Comparison of ENCODE assay signal across 8 cellular contexts in the genomic region with DNA sequence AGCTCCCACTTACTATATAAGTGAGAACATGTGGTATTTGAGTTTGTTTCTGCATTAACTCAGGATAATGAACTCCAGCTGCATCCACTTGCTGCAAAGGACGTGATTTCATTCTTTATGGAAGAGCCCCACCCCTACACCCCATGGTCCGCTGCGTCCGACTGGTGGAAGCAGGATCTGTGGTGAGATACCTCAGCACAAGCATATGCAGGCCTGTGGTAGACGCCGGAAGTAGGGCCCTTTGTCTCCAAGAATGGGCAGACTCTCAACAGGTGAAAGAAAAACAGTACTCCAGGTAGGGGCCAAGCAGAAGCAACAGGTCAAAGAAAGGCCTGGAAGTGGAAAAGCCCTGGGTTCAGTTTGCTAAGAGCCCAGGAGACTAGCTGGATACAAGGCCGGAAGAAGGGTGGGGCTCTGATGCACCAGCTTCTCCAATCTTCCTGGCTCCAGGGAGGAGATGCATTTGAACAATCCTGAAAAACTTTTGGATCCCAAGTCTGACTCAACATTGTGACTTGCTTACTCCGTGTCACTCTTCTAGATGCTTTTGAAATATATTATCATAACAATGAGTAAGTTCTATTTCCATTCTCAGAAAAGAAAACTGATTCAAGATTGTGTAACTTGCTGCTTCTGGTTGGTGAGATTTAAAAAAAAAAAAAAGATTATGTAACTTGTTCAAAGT. TPM values are rescaled to one million over a fixed set of nuclear protein-coding genes. Genes with fewer than 3 reads are reported as not detected.
DNase-seq lines count a peak whose midpoint lies in the region; ATAC-seq and TF ChIP-seq lines count a peak whose summit lies in the region.

No MANE protein-coding gene starts in this region.

- no peaks in the 10 kb centered on the region for H3K27me3 ChIP-seq in gastroesophageal sphincter
- H3K27me3 ChIP-seq in tibial artery, result no peaks in the 10 kb centered on the region
- H3K27me3 ChIP-seq in aorta (ENCODE audit: control insufficient read depth in 1 of 2, insufficient read depth in 2 of 2, low read length in 1 of 2), result no peaks in the 10 kb centered on the region

- H3K9me3 ChIP-seq in gastroesophageal sphincter (no peaks in the 10 kb centered on the region), tibial artery (no peaks in the 10 kb centered on the region), aorta (ENCODE audit: control insufficient read depth, low read length) (no peaks in the 10 kb centered on the region)

- H3K27ac ChIP-seq in gastroesophageal sphincter, result peak overlapping the region; percentile 25 to 94 (median 76)
- peak overlapping the region; percentile 79 to 87 for H3K27ac ChIP-seq in tibial artery
- peak overlapping the region in 1 of 2 donors; percentile 51 for H3K27ac ChIP-seq in aorta (ENCODE audit: low read depth in 1 of 2, low read length in 2 of 2)

- no peaks in the 10 kb centered on the region for H3K9me3 Mint-ChIP-seq in activated T-cell treated with anti-CD3 and anti-CD28 coated beads, Interleukin-2, amount 50 U/mL, for 4 hours

- H3K4me3 Mint-ChIP-seq in activated T-cell treated with anti-CD3 and anti-CD28 coated beads, Interleukin-2, amount 50 U/mL, for 4 hours, result peak overlapping the region; percentile 42

- TF ChIP-seq CTCF in gastroesophageal sphincter (IDR thresholded peaks at IDR 0.05) (no peak), tibial artery (IDR thresholded peaks at IDR 0.05) (no peak)

- no peak for TF ChIP-seq EP300 in gastroesophageal sphincter (IDR thresholded peaks at IDR 0.05)

- TF ChIP-seq POLR2A in gastroesophageal sphincter (IDR thresholded peaks at IDR 0.05), result no peak

- WGBS in gastroesophageal sphincter (ENCODE audit: low coverage in 1 of 2), 2 donors, result 37 to 69% methylated on average over 4 to 6 of the region's 8 CpGs
- 75 to 76% methylated on average over 8 of the region's 8 CpGs for WGBS in aorta, 2 donors

- H3K36me3 Mint-ChIP-seq in activated T-cell treated with anti-CD3 and anti-CD28 coated beads, Interleukin-2, amount 50 U/mL, for 4 hours (ENCODE audit: insufficient read depth), result no peaks in the 10 kb centered on the region

- intact Hi-C loops in tibial artery (cut with DNase I; ENCODE audit: low total_unique reads), result no loop called here
- intact Hi-C loops in aorta (cut with DNase I), result no loop called here

- H3K4me1 ChIP-seq in gastroesophageal sphincter, result peaks cover 0 to 40% (median 18%) of the 10 kb centered on the region in 3 donors
- H3K4me1 ChIP-seq in tibial artery, result peaks cover 0 to 27% (median 15%) of the 10 kb centered on the region in 4 donors
- H3K4me1 ChIP-seq in aorta (ENCODE audit: control insufficient read depth in 1 of 2, insufficient read depth in 2 of 2, low read length in 2 of 2), result no peaks in the 10 kb centered on the region

- H3K4me1 Mint-ChIP-seq in activated T-cell treated with anti-CD3 and anti-CD28 coated beads, Interleukin-2, amount 50 U/mL, for 4 hours (ENCODE audit: low read depth), result peaks cover 33% of the 10 kb centered on the region

- H3K4me3 ChIP-seq in gastroesophageal sphincter, result no peak overlapping the region
- H3K4me3 ChIP-seq in tibial artery, result no peak overlapping the region
- no peak overlapping the region for H3K4me3 ChIP-seq in aorta (ENCODE audit: low read length in 2 of 2)

- H3K27me3 Mint-ChIP-seq in activated T-cell treated with anti-CD3 and anti-CD28 coated beads, Interleukin-2, amount 50 U/mL, for 4 hours (ENCODE audit: low read depth), result no peaks in the 10 kb centered on the region

- peak in 1 of 2 donors; percentile 49 for ATAC-seq in activated T-cell treated with anti-CD3 and anti-CD28 coated beads, Interleukin-2, amount 50 U/mL, for 4 hours
- peak; percentile 71 for ATAC-seq in gastroesophageal sphincter
- no peak for ATAC-seq in aorta (ENCODE audit: low FRiP score)

- H3K36me3 ChIP-seq in gastroesophageal sphincter (no peaks in the 10 kb centered on the region), tibial artery (no peaks in the 10 kb centered on the region), aorta (ENCODE audit: control insufficient read depth in 1 of 2, insufficient read depth in 2 of 2, low read length in 1 of 2) (no peaks in the 10 kb centered on the region)

- DNase-seq in activated T-cell treated with anti-CD3 and anti-CD28 coated beads, Interleukin-2, amount 50 U/mL, for 4 hours, result no peak
- no peak for DNase-seq in activated T-cell treated with anti-CD3 and anti-CD28 coated beads, Interleukin-2, amount 50 U/mL, for 1 hour
- DNase-seq in SW480 (ENCODE audit: low spot score) (peak; percentile 52), tibial artery (peak; percentile 68 to 78), aorta (no peak), HPDE6-E6E7 (ENCODE audit: extremely low spot score) (no peak)
- DNase-seq in NK-92 treated with Interleukin-12 subunit alpha and Interleukin-12 subunit beta, amount 100 ng/mL, for 24 hours (lab: John Stamatoyannopoulos, UW), result no peak

RNA-seq across cellular contexts. Expression of gene NEAT1, which starts 30.4 kb away (rescaled TPM):
- total RNA-seq in activated T-cell treated with anti-CD3 and anti-CD28 coated beads, Interleukin-2, amount 50 U/mL, for 4 hours, result 100 to 1,000 TPM in 2 of 3 donors, 10 to 100 TPM in 1; 95.5 to 136 (median 123) TPM
- total RNA-seq in gastroesophageal sphincter (100 to 1,000 TPM in 2 of 4 donors, 10 to 100 TPM in 2; 21.0 to 341 (median 183) TPM), aorta (1,000 to 10,000 TPM; 1,566 to 1,734 TPM)
- polyA plus RNA-seq in aorta, result 1,000 to 10,000 TPM in 1 of 2 donors, 100 to 1,000 TPM in 1; 239 to 1,307 TPM

RNA-seq across cellular contexts. Expression of gene MALAT1, which starts 45.9 kb away (rescaled TPM):
- 1,000 to 10,000 TPM; 3,100 to 4,455 (median 3,753) TPM for total RNA-seq in activated T-cell treated with anti-CD3 and anti-CD28 coated beads, Interleukin-2, amount 50 U/mL, for 4 hours
- over 10,000 TPM in 2 of 4 donors, 1,000 to 10,000 TPM in 2; 2,194 to 20,520 (median 8,164) TPM for total RNA-seq in gastroesophageal sphincter
- total RNA-seq in aorta, result over 10,000 TPM; 16,103 to 18,225 TPM
- 100 to 1,000 TPM; 228 to 370 TPM for polyA plus RNA-seq in aorta

Comparison
In these comparisons a context has a peak if more than half of its experiments do, and no peak if none do; other contexts are left out.
1. DNase-seq: peak in SW480 (single experiment) and tibial artery (2 of 2); none in activated T-cell treated with anti-CD3 and anti-CD28 coated beads, Interleukin-2, amount 50 U/mL, for 4 hours (single experiment), activated T-cell treated with anti-CD3 and anti-CD28 coated beads, Interleukin-2, amount 50 U/mL, for 1 hour (single experiment), aorta (0 of 2), HPDE6-E6E7 (single experiment) and NK-92 treated with Interleukin-12 subunit alpha and Interleukin-12 subunit beta, amount 100 ng/mL, for 24 hours (single experiment).
2. RNA of gene NEAT1, which starts 30.4 kb away (total RNA-seq): 1,566 to 1,734 TPM in aorta; 21.0 to 341 TPM in gastroesophageal sphincter and 95.5 to 136 TPM in activated T-cell treated with anti-CD3 and anti-CD28 coated beads, Interleukin-2, amount 50 U/mL, for 4 hours; every median in the first group is over 4 times any median in the second.